21 cellular contexts compared by ENCODE assay signal in the genomic region with DNA sequence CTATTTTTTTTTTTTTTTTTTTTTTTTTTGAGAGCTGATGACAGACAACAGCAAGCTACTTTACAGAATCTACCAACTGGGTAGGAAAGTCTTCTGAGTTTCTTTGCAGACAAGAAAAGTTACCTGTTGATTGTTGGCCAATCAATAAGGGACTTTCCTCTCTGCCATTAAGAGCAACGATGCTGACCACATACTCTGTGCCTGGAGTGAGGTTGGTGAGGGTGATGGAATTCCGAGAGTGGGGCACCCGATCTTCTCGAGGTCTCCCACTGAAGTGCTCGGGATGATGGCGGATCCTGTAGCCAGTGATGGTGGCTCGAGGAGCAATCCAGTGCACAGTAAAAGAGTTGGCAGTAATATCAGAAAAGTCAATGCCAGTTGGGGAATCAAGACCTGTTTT.
"Had no signal": no experiment of that assay in that cellular context is flagged by ENCODE, and none has a peak within 500 bp of the region (broad histone marks: within the 10 kb centered on the region; RNA-seq: fewer than 3 reads in every experiment).

No MANE protein-coding gene starts in this region.

- H3K36me3 Mint-ChIP-seq: naive B cell; stimulated activated effector memory CD8-positive, alpha-beta T cell treated with anti-CD3 and anti-CD28 coated beads, Interleukin-12 subunit alpha, Interleukin-12 subunit beta, amount 100 ng/mL, for 72 hours had no signal

- H3K4me1 ChIP-seq: right atrium auricular region, tibial artery, uterus had no signal

- H3K4me2 ChIP-seq: hepatocyte had no signal

- H3K27me3 Mint-ChIP-seq: naive B cell had no signal

- DNase-seq: dermis blood vessel endothelial cell; foreskin melanocyte; head of caudate nucleus; kidney; left cardiac atrium; left ventricle myocardium superior; mesendoderm; naive B cell; occipital lobe; small intestine; stimulated activated CD4-positive, alpha-beta T cell treated with anti-CD3 and anti-CD28 coated beads, Interleukin-2, amount 100 ng/mL, for 48 hours; stimulated activated CD8-positive, alpha-beta memory T cell treated with anti-CD3 and anti-CD28 coated beads, Interleukin-4, amount 100 ng/mL, for 48 hours; stimulated activated naive CD8-positive, alpha-beta T cell treated with anti-CD3 and anti-CD28 coated beads, Interleukin-15, Interleukin-2, amounts not matched to agents 100 U/mL and 50 U/mL, for 24 hours; tibial artery; upper lobe of left lung; uterus had no signal

- H3K27ac Mint-ChIP-seq: naive B cell; nephron; stimulated activated effector memory CD8-positive, alpha-beta T cell treated with anti-CD3 and anti-CD28 coated beads, Interleukin-12 subunit alpha, Interleukin-12 subunit beta, amount 100 ng/mL, for 72 hours had no signal

- H3K79me2 ChIP-seq: hepatocyte had no signal

- H3K4me3 Mint-ChIP-seq: naive B cell; nephron; stimulated activated effector memory CD8-positive, alpha-beta T cell treated with anti-CD3 and anti-CD28 coated beads, Interleukin-12 subunit alpha, Interleukin-12 subunit beta, amount 100 ng/mL, for 72 hours had no signal

- H3K9me3 Mint-ChIP-seq: naive B cell; nephron; stimulated activated effector memory CD8-positive, alpha-beta T cell treated with anti-CD3 and anti-CD28 coated beads, Interleukin-12 subunit alpha, Interleukin-12 subunit beta, amount 100 ng/mL, for 72 hours had no signal

- ATAC-seq: left cardiac atrium; left ventricle myocardium superior; stimulated activated effector memory CD8-positive, alpha-beta T cell treated with anti-CD3 and anti-CD28 coated beads, Interleukin-12 subunit alpha, Interleukin-12 subunit beta, amount 100 ng/mL, for 72 hours; stimulated activated naive CD8-positive, alpha-beta T cell treated with anti-CD3 and anti-CD28 coated beads, Interleukin-15, Interleukin-2, amounts not matched to agents 100 U/mL and 50 U/mL, for 24 hours had no signal

- H2AFZ ChIP-seq: hepatocyte had no signal

- H3K4me1 Mint-ChIP-seq: nephron; stimulated activated effector memory CD8-positive, alpha-beta T cell treated with anti-CD3 and anti-CD28 coated beads, Interleukin-12 subunit alpha, Interleukin-12 subunit beta, amount 100 ng/mL, for 72 hours had no signal

- H3K9me3 ChIP-seq: right atrium auricular region, tibial artery, upper lobe of left lung, uterus had no signal

- H3K27ac ChIP-seq: hepatocyte, right atrium auricular region, tibial artery, upper lobe of left lung, uterus had no signal

- H3K27me3 ChIP-seq: hepatocyte, right atrium auricular region, tibial artery, upper lobe of left lung, uterus had no signal

- H3K4me3 ChIP-seq: hepatocyte, lung, right atrium auricular region, tibial artery, upper lobe of left lung, uterus had no signal
